Comparison of ENCODE assay signal across 9 cellular contexts in the genomic region with DNA sequence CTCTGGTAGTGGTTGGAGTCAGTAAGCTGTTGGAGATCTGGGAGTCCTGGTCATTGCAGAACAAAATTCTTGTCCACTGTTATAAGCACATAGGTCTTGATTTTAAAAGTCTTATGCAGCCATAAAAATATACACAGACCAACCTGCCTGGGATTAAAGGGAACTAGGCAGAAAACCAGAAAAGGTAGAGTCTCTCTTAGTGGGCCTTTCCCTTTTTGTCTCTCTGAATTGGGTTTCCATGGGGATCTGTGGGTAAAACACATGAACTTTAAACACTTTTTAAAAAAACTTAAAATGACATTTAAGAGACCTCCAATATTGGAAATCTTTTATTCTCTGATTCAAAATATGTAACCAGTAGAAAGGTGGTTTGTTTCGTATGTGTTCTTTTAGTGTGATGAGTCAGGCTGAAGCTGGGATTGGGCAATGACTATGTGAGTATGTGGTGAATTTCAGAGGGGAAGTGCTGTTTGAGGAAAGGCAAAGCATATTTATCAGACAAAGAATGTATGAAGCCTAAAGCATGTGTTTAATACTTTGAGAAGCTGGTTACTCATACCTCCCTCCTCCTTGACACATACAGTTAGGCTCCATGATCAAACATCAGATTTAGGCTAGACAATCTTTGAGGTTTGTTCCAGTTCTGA.
A peak's percentile ranks its signal among the peaks of the same experiment; 100 is the strongest.
DNase-seq lines count a peak whose midpoint lies in the region; ATAC-seq and TF ChIP-seq lines count a peak whose summit lies in the region.
"Had no signal": no experiment of that assay in that cellular context is flagged by ENCODE, and none has a peak within 500 bp of the region (broad histone marks: within the 10 kb centered on the region; RNA-seq: fewer than 3 reads in every experiment).

No MANE protein-coding gene starts in this region.

- no peak overlapping the region for H3K27ac ChIP-seq in WERI-Rb-1

- no peaks in the 10 kb centered on the region for H3K27me3 Mint-ChIP-seq in activated naive CD8-positive, alpha-beta T cell

- no peaks in the 10 kb centered on the region for H3K36me3 Mint-ChIP-seq in activated naive CD8-positive, alpha-beta T cell

- peak overlapping the region; percentile 7 for H3K4me3 Mint-ChIP-seq in activated naive CD8-positive, alpha-beta T cell

- peaks cover 18% of the 10 kb centered on the region for H3K4me1 Mint-ChIP-seq in activated naive CD8-positive, alpha-beta T cell (ENCODE audit: low read depth)

- H3K27ac Mint-ChIP-seq in activated naive CD8-positive, alpha-beta T cell: peak overlapping the region; percentile 74

- no peak for ATAC-seq in HG02798 (IDR thresholded peaks at IDR 0.05; ENCODE audit: poor library complexity, unreplicated experiment)

- TF ChIP-seq CTCF in AG09319 (IDR thresholded peaks at IDR 0.05; ENCODE audit: low read depth, low read length) (no peak), WERI-Rb-1 (IDR thresholded peaks at IDR 0.05; ENCODE audit: low read depth, low read length) (no peak)

- H3K36me3 ChIP-seq in WERI-Rb-1: no peaks in the 10 kb centered on the region

- no peaks in the 10 kb centered on the region for H3K9me3 Mint-ChIP-seq in activated naive CD8-positive, alpha-beta T cell (ENCODE audit: low read depth)

- H3K9me3 ChIP-seq in WERI-Rb-1 (ENCODE audit: severe bottlenecking): no peaks in the 10 kb centered on the region

- no peak overlapping the region for H3K4me3 ChIP-seq in WERI-Rb-1 (ENCODE audit: low read depth, low read length)

- no peaks in the 10 kb centered on the region for H3K27me3 ChIP-seq in WERI-Rb-1 (ENCODE audit: insufficient read depth, low read depth, severe bottlenecking)

- peak; percentile 62 for DNase-seq in AG09319 (ENCODE audit: extremely low read depth, low read depth)
- DNase-seq in HS-5 (ENCODE audit: low read depth): peak; percentile 83
- DNase-seq in kidney glomerular epithelial cell (lab: John Stamatoyannopoulos, UW): peak; percentile 62
- no peak for DNase-seq in WERI-Rb-1
- no peak for DNase-seq in activated CD4-positive, alpha-beta T cell treated with anti-CD3 and anti-CD28 coated beads for 1 hour
- no peak for DNase-seq in NCI-H1092 (lab: John Stamatoyannopoulos, UW)
- DNase-seq: NCI-H2081 treated with DMSO at 0.1 percent for 48 hours had no signal

Comparison
In these comparisons a context has a peak if more than half of its experiments do, and no peak if none do; other contexts are left out.
1. DNase-seq: peak in AG09319 (single experiment), HS-5 (single experiment) and kidney glomerular epithelial cell (single experiment); none in WERI-Rb-1 (single experiment), activated CD4-positive, alpha-beta T cell treated with anti-CD3 and anti-CD28 coated beads for 1 hour (single experiment) and NCI-H1092 (single experiment).